8 cellular contexts compared by ENCODE assay signal in the genomic region with DNA sequence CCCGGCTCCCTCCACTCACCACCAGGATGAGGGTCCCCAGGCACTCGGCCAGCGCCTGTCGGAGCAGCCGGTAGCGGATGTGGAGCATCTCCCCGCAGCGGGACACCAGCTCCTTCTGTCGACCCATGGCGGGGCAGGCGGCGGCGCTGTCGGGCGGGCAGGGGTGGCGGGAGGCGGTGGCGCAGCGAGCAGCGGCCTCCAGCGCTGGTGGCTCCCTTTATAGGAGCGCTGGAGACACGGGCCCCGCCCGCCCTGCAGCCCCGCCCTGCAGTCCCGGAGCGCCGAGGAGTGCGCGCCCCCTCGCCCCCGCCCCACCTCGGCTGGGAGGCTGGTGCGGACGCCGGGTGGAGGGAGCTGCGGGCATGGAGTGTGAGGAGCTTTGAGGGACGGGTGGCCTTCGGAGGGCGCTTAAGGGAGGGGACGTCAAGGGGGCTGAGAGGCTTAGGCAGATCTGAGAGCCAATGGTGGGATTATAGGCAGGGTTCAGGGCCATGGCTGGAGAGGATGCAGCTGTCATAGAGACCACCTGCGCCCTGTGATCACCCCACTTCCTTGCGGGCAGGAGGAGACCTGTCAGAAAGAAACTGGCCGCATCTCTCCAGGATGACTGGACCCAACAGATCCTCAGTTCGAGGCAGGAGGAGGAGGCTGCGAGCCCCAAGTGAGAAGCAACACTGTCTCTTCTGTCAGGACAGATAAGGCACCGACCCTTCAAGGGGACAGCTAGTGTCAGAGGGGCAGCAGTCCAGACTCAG. TPM values are rescaled to one million over a fixed set of nuclear protein-coding genes. Genes with fewer than 3 reads are reported as not detected.
DNase-seq lines count a peak whose midpoint lies in the region; ATAC-seq lines count a peak whose summit lies in the region.

AQP3 (minus strand) TSS at position 190 of the 755 bp plus-strand sequence; CDS start at position 127, 63 bp downstream.

- peak; percentile 52 for DNase-seq in NCI-H2171 (lab: John Stamatoyannopoulos, UW)
- DNase-seq in activated CD4-positive, alpha-beta T cell treated with anti-CD3 and anti-CD28 coated beads, Interleukin-2, amount 50 U/mL, for 24 hours (ENCODE audit: low read depth in 1 of 2, low spot score in 1 of 2), result peak; percentile 19 to 44
- DNase-seq in effector memory CD8-positive, alpha-beta T cell, result peak; percentile 55 to 66 (median 63)
- peak; percentile 47 to 53 for DNase-seq in stimulated activated CD8-positive, alpha-beta memory T cell treated with anti-CD3 and anti-CD28 coated beads, Interleukin-4, amount 100 ng/mL, for 1 hour (ENCODE audit: low read depth in 2 of 2, low spot score in 1 of 2)

- ATAC-seq in GM21447 (IDR thresholded peaks at IDR 0.05; ENCODE audit: unreplicated experiment) (peak; percentile 16), HG02610 (IDR thresholded peaks at IDR 0.05; ENCODE audit: unreplicated experiment) (no peak)
- ATAC-seq in effector memory CD8-positive, alpha-beta T cell (replicated peaks), result peak; percentile 46

- WGBS in mesodermal cell (ENCODE audit: insufficient coverage in 2 of 2), 2 experiments, result 3 to 11% methylated on average over 14 to 40 of the region's 48 CpGs

- peak within 1 kb of the TSS; percentile 65; the same call in 1 of the 2 replicates for H3K9ac ChIP-seq in BLaER1

- H3K27ac ChIP-seq in BLaER1 (peak within 1 kb of the TSS; percentile 2; the same call in 1 of the 2 replicates), mesodermal cell (ENCODE audit: low read depth, low read length, severe bottlenecking) (peak within 1 kb of the TSS; percentile 49)

- H3K27me3 Mint-ChIP-seq in effector memory CD8-positive, alpha-beta T cell, result no peaks in the 10 kb centered on the region

- peaks cover 26 to 40% of the 10 kb centered on the region in 2 donors for H3K4me1 Mint-ChIP-seq in effector memory CD8-positive, alpha-beta T cell (ENCODE audit: low read depth in 2 of 2)

- H3K9me3 ChIP-seq in BLaER1 (no peaks in the 10 kb centered on the region), mesodermal cell (ENCODE audit: control insufficient read depth, low read length) (no peaks in the 10 kb centered on the region)

- peaks cover 46% of the 10 kb centered on the region for H3K36me3 Mint-ChIP-seq in effector memory CD8-positive, alpha-beta T cell (ENCODE audit: insufficient read depth)

- H4K20me1 ChIP-seq in BLaER1, result no peaks in the 10 kb centered on the region

- peak within 1 kb of the TSS; percentile 92 to 96 for H3K4me3 Mint-ChIP-seq in effector memory CD8-positive, alpha-beta T cell

- peak within 1 kb of the TSS; percentile 91 to 98 for H3K27ac Mint-ChIP-seq in effector memory CD8-positive, alpha-beta T cell

- peak within 1 kb of the TSS; percentile 95 for H3K4me2 ChIP-seq in BLaER1

- no peaks in the 10 kb centered on the region for H3K27me3 ChIP-seq in BLaER1

- no peaks in the 10 kb centered on the region for H3K9me3 Mint-ChIP-seq in effector memory CD8-positive, alpha-beta T cell

- H3K4me3 ChIP-seq in BLaER1 (peak within 1 kb of the TSS; percentile 64), mesodermal cell (ENCODE audit: extremely low read depth, insufficient read depth, low read length, poor library complexity, severe bottlenecking) (peak within 1 kb of the TSS; percentile 32)

- no peaks in the 10 kb centered on the region for H3K36me3 ChIP-seq in BLaER1
- H3K36me3 ChIP-seq in mesodermal cell (ENCODE audit: control insufficient read depth, insufficient read depth, low read length), result no peaks in the 10 kb centered on the region

- H3K4me1 ChIP-seq in BLaER1 (peaks cover 33% of the 10 kb centered on the region), mesodermal cell (ENCODE audit: control insufficient read depth, insufficient read depth, low read length, poor library complexity, severe bottlenecking) (peaks cover 22% of the 10 kb centered on the region)

RNA-seq across cellular contexts. Expression of gene AQP3, which starts in this region (rescaled TPM):
- 3.1 TPM for polyA plus RNA-seq in mesodermal cell (2013, experiment 1 of 2)
- polyA plus RNA-seq in mesodermal cell (2013, experiment 2 of 2), result 1.8 TPM
